ENCODE assay signal across 24 cellular contexts in the genomic region with DNA sequence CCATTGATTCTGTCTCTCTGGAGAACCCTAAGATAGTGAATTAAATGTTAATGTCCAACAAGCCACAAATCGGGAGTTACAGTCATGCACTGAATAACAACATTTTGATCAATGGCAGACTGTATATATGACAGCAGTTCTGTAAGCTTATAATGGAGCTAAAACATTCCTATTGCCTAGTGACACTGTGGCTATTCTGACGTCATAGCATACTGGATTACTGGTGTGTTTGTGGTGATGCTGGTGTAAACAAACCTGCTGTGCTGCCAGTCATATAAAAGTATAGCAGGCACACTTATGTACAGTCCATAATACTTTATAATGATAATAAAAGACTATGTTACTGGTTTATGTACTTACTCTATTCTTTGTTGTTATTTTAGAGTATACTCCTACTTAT.
"Had no signal": no experiment of that assay in that cellular context is flagged by ENCODE, and none has a peak within 500 bp of the region (broad histone marks: within the 10 kb centered on the region; RNA-seq: fewer than 3 reads in every experiment).

No MANE protein-coding gene starts in this region.

- H3K27ac Mint-ChIP-seq: activated CD4-positive, alpha-beta T cell treated with anti-CD3 and anti-CD28 coated beads for 36 hours; activated CD8-positive, alpha-beta T cell treated with anti-CD3 and anti-CD28 coated beads for 36 hours; activated naive CD4-positive, alpha-beta T cell treated with anti-CD3 and anti-CD28 coated beads, Interleukin-2, amount 50 U/mL, for 24 hours; natural killer cell treated with Interleukin-12 subunit alpha and Interleukin-12 subunit beta and Interleukin-15 and Interleukin-18, amount 100 ng/mL, for 72 hours had no signal

- H3K4me3 ChIP-seq: adrenal gland, colonic mucosa, skin epidermis, tibial nerve, uterus had no signal

- H3K9me3 Mint-ChIP-seq: activated naive CD4-positive, alpha-beta T cell treated with anti-CD3 and anti-CD28 coated beads, Interleukin-2, amount 50 U/mL, for 24 hours had no signal

- H3K4me3 Mint-ChIP-seq: activated CD4-positive, alpha-beta T cell treated with anti-CD3 and anti-CD28 coated beads for 36 hours; activated CD8-positive, alpha-beta T cell treated with anti-CD3 and anti-CD28 coated beads for 36 hours; activated naive CD4-positive, alpha-beta T cell treated with anti-CD3 and anti-CD28 coated beads, Interleukin-2, amount 50 U/mL, for 24 hours; natural killer cell treated with Interleukin-12 subunit alpha and Interleukin-12 subunit beta and Interleukin-15 and Interleukin-18, amount 100 ng/mL, for 72 hours had no signal

- H3K36me3 ChIP-seq: adrenal gland, colonic mucosa, tibial nerve, uterus had no signal

- DNase-seq: activated CD4-positive, alpha-beta T cell treated with anti-CD3 and anti-CD28 coated beads for 36 hours; activated CD8-positive, alpha-beta T cell treated with anti-CD3 and anti-CD28 coated beads for 36 hours; activated effector memory CD4-positive, alpha-beta T cell treated with anti-CD3 and anti-CD28 coated beads, Interleukin-2, amount 50 U/mL, for 16 hours; activated T-cell treated with anti-CD3 and anti-CD28 coated beads, Interleukin-2, amount 50 U/mL, for 48 hours; adrenal gland; caudate nucleus; colonic mucosa; foreskin fibroblast; glutamatergic neuron; hypothalamus; kidney glomerular epithelial cell; left ventricle myocardium superior; mesendoderm; nucleus accumbens; stimulated activated CD4-positive, alpha-beta T cell treated with anti-CD3 and anti-CD28 coated beads, Interleukin-4, amount 100 ng/mL, for 4 hours; stimulated activated CD8-positive, alpha-beta memory T cell treated with anti-CD3 and anti-CD28 coated beads, Interleukin-4, amount 100 ng/mL, for 48 hours; stimulated activated naive CD4-positive, alpha-beta T cell treated with Interleukin-2 at 50 U/mL for 16 hours; substantia nigra; uterus had no signal

- H3K27me3 ChIP-seq: adrenal gland, colonic mucosa, tibial nerve, uterus had no signal

- H3K27ac ChIP-seq: adrenal gland, colonic mucosa, skin epidermis, tibial nerve had no signal

- H3K4me1 ChIP-seq: adrenal gland, colonic mucosa, tibial nerve, uterus had no signal

- H3K27me3 Mint-ChIP-seq: activated CD4-positive, alpha-beta T cell treated with anti-CD3 and anti-CD28 coated beads for 36 hours; activated CD8-positive, alpha-beta T cell treated with anti-CD3 and anti-CD28 coated beads for 36 hours; activated naive CD4-positive, alpha-beta T cell treated with anti-CD3 and anti-CD28 coated beads, Interleukin-2, amount 50 U/mL, for 24 hours; natural killer cell treated with Interleukin-12 subunit alpha and Interleukin-12 subunit beta and Interleukin-15 and Interleukin-18, amount 100 ng/mL, for 72 hours had no signal

- H3K9me3 ChIP-seq: adrenal gland, colonic mucosa, uterus had no signal

- ATAC-seq: activated CD4-positive, alpha-beta T cell treated with anti-CD3 and anti-CD28 coated beads for 36 hours; activated CD8-positive, alpha-beta T cell treated with anti-CD3 and anti-CD28 coated beads for 36 hours; esophagus mucosa; left ventricle myocardium superior; natural killer cell treated with Interleukin-12 subunit alpha and Interleukin-12 subunit beta and Interleukin-15 and Interleukin-18, amount 100 ng/mL, for 72 hours had no signal
